In the genomic region with DNA sequence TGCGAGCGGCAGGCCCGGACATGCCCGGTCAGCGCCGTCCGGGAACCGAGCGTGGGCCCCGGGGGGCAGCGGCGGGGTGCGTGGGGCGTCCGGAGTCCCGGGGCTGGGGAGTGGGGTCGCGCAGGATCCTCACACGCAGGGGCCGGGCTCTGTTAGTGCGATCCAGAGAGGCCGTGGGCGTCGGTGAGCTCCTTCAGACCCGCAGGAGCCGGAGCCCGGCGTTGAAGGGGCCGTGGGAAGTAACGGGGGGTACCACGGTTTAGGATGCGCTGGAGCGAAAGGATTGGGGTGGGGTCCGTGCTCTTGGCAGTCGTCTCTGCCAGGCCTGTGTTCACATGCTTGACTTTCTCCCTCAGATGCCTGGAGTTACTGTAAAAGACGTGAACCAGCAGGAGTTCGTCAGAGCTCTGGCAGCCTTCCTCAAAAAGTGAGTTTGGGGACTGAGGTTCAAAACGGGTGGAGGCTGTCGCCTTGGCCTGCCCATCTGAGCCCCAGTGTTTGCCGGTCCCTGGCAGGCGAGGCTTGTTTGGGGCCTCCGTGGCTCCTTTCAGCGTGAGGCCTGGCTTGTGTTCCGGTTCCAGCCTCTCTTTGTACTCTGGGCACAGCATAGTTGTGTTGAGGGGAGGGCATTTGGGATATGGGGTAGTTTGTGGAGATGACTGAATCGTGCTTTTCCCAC, we compare ENCODE assay signal across 1 cellular context.
TF ChIP-seq lines count a peak whose summit lies in the region.

No MANE protein-coding gene starts in this region.

TF ChIP-seq in K562, 482 proteins besides CTCF, POLR2A, EP300 and RAD21 (continued from another document):
- TF ChIP-seq, protein P1, sequence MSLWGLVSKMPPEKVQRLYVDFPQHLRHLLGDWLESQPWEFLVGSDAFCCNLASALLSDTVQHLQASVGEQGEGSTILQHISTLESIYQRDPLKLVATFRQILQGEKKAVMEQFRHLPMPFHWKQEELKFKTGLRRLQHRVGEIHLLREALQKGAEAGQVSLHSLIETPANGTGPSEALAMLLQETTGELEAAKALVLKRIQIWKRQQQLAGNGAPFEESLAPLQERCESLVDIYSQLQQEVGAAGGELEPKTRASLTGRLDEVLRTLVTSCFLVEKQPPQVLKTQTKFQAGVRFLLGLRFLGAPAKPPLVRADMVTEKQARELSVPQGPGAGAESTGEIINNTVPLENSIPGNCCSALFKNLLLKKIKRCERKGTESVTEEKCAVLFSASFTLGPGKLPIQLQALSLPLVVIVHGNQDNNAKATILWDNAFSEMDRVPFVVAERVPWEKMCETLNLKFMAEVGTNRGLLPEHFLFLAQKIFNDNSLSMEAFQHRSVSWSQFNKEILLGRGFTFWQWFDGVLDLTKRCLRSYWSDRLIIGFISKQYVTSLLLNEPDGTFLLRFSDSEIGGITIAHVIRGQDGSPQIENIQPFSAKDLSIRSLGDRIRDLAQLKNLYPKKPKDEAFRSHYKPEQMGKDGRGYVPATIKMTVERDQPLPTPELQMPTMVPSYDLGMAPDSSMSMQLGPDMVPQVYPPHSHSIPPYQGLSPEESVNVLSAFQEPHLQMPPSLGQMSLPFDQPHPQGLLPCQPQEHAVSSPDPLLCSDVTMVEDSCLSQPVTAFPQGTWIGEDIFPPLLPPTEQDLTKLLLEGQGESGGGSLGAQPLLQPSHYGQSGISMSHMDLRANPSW (CRISPR knock-in tag; IDR thresholded peaks at IDR 0.05), result 0 out of 2 replicates have a peak, but pooled peaks have one; percentile 23
- TF ChIP-seq NCOA1 (IDR thresholded peaks at IDR 0.05; ENCODE audit: low read depth) (no peak), GTF2E2 (tag; IDR thresholded peaks at IDR 0.05) (0 out of 2 replicates have a peak, but pooled peaks have one; percentile 81), MAZ (CRISPR knock-in tag; conservative IDR thresholded peaks at IDR 0.05 in 1 of 2, IDR thresholded peaks at IDR 0.05 in 1 of 2) (no peak), KLF6 (CRISPR knock-in tag; IDR thresholded peaks at IDR 0.05; ENCODE audit: borderline replicate concordance) (no peak), CHD1 (IDR thresholded peaks at IDR 0.05; ENCODE audit: low read length) (no peak), RBFOX2 (IDR thresholded peaks at IDR 0.05; ENCODE audit: low read depth, low read length) (peak; percentile 88), SRSF3 (IDR thresholded peaks at IDR 0.05; ENCODE audit: insufficient read depth, low read length) (0 out of 2 replicates have a peak, but pooled peaks have one; percentile 44), FOXJ2 (tag; IDR thresholded peaks at IDR 0.05) (no peak), PPARD (CRISPR knock-in tag; IDR thresholded peaks at IDR 0.05) (no peak), FOXK1 (CRISPR knock-in tag; IDR thresholded peaks at IDR 0.05; ENCODE audit: borderline replicate concordance) (0 out of 2 replicates have a peak, but pooled peaks have one; percentile 57), ZNF766 (CRISPR knock-in tag; conservative IDR thresholded peaks at IDR 0.05) (no peak), POLR2G (IDR thresholded peaks at IDR 0.05; ENCODE audit: low read depth, low read length) (peak; percentile 72), IFI16 (CRISPR knock-in tag; IDR thresholded peaks at IDR 0.05) (no peak)
- TF ChIP-seq, protein P2, sequence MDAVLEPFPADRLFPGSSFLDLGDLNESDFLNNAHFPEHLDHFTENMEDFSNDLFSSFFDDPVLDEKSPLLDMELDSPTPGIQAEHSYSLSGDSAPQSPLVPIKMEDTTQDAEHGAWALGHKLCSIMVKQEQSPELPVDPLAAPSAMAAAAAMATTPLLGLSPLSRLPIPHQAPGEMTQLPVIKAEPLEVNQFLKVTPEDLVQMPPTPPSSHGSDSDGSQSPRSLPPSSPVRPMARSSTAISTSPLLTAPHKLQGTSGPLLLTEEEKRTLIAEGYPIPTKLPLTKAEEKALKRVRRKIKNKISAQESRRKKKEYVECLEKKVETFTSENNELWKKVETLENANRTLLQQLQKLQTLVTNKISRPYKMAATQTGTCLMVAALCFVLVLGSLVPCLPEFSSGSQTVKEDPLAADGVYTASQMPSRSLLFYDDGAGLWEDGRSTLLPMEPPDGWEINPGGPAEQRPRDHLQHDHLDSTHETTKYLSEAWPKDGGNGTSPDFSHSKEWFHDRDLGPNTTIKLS (IDR thresholded peaks at IDR 0.05; ENCODE audit: borderline replicate concordance, low read depth), result no peak
TF ChIP-seq in K562: peak in this region for 17.
